ENCODE assay signal across 19 cellular contexts in the genomic region with DNA sequence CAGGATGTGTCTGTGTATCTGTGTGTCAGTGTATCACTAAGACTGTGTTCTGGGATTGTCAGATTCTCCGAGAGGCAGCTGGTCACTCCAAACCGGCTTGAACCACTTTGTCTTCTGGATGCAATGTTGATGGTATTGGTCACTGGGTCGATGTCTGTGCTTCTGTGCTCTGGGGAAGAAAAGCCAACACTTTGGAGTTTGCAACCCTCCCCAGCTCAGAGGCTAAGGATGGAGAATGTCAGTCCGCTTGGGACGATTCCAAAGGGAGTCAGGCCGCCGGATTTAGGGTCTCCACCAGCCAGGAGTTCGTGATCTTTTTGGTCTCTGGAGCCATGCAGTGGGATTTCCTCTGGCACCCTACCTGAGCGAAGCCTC. TPM values are rescaled to one million over a fixed set of nuclear protein-coding genes. Genes with fewer than 3 reads are reported as not detected.
DNase-seq lines count a peak whose midpoint lies in the region; ATAC-seq and TF ChIP-seq lines count a peak whose summit lies in the region.
"Had no signal": no experiment of that assay in that cellular context is flagged by ENCODE, and none has a peak within 500 bp of the region (broad histone marks: within the 10 kb centered on the region; RNA-seq: fewer than 3 reads in every experiment).

No MANE protein-coding gene starts in this region.

- no peaks in the 10 kb centered on the region for H4K20me1 ChIP-seq in mammary epithelial cell (ENCODE audit: insufficient read depth, low read length)

- CTCF ChIA-PET in MCF 10A (lab: Yijun Ruan, JAX) = interaction anchor here (0.6 to 2.4 kb wide), 5 partner anchors 13 to 524 kb away, joined by 3 to 14 read pairs (median 4); no protein-coding TSS in a partner anchor
- CTCF ChIA-PET in mammary epithelial cell (lab: Charles Lee; ENCODE audit: low non-redundant PET) = no interaction called here
- CTCF ChIA-PET in Calu3 (lab: Charles Lee) = no interaction called here

- no peak overlapping the region for H3K9ac ChIP-seq in mammary epithelial cell (ENCODE audit: insufficient read depth, low read length)
- H3K9ac ChIP-seq: KMS-11 had no signal

- intact Hi-C loops in MCF 10A (cut with micrococcal nuclease) = loop anchor here (10.0 kb wide), 1 partner anchor 149 kb away; no protein-coding TSS in a partner anchor
- intact Hi-C loops in mammary epithelial cell (cut with micrococcal nuclease) = loop anchor here (10.0 kb wide), 2 partner anchors 119 to 149 kb away; no protein-coding TSS in a partner anchor
- intact Hi-C loops in esophagus muscularis mucosa (cut with DNase I) = no loop called here
- intact Hi-C loops in transverse colon (cut with DNase I; ENCODE audit: low total_unique reads) = no loop called here
- intact Hi-C loops in Calu3 (cut with micrococcal nuclease; ENCODE audit: unreplicated experiment) = no loop called here

- no peaks in the 10 kb centered on the region for H3K79me2 ChIP-seq in mammary epithelial cell (ENCODE audit: insufficient read depth, low read length)

- peaks cover 59% of the 10 kb centered on the region for H3K36me3 Mint-ChIP-seq in MCF 10A (ENCODE audit: insufficient read depth, unreplicated experiment)
- H3K36me3 Mint-ChIP-seq in nephron progenitor cell (ENCODE audit: low read depth) = peaks cover 25% of the 10 kb centered on the region
- H3K36me3 Mint-ChIP-seq in Calu3 (ENCODE audit: insufficient read depth, unreplicated experiment) = peaks cover 6% of the 10 kb centered on the region
- H3K36me3 Mint-ChIP-seq: activated naive CD8-positive, alpha-beta T cell treated with anti-CD3 and anti-CD28 coated beads for 36 hours; CD8-positive, alpha-beta memory T cell; T-cell had no signal

- dilution Hi-C loops in mammary epithelial cell (cut with HindIII; ENCODE audit: low sequenced_read_pairs) = no loop called here

- H3K36me3 ChIP-seq in mammary epithelial cell (ENCODE audit: insufficient read depth, low read length) = no peaks in the 10 kb centered on the region
- no peaks in the 10 kb centered on the region for H3K36me3 ChIP-seq in esophagus muscularis mucosa
- no peaks in the 10 kb centered on the region for H3K36me3 ChIP-seq in transverse colon

- H3K4me3 Mint-ChIP-seq in MCF 10A (ENCODE audit: unreplicated experiment) = peak overlapping the region; percentile 81
- peak overlapping the region; percentile 83 for H3K4me3 Mint-ChIP-seq in nephron progenitor cell
- no peak overlapping the region for H3K4me3 Mint-ChIP-seq in Calu3 (ENCODE audit: low read depth, unreplicated experiment)
- H3K4me3 Mint-ChIP-seq: activated B cell treated with CpG ODN at 0.5 μM for 24 hours; activated naive CD8-positive, alpha-beta T cell treated with anti-CD3 and anti-CD28 coated beads for 36 hours; CD8-positive, alpha-beta memory T cell; T-cell had no signal

- H3K27ac ChIP-seq in mammary epithelial cell (ENCODE audit: insufficient read depth, low read depth, low read length) = no peak overlapping the region
- peak overlapping the region in 3 of 4 donors; percentile 45 to 92 (median 62) for H3K27ac ChIP-seq in esophagus muscularis mucosa (replicated peaks in 1 of 4)
- H3K27ac ChIP-seq in transverse colon = peak overlapping the region in 2 of 4 donors; percentile 50 to 70
- H3K27ac ChIP-seq: 22Rv1, KMS-11 had no signal

- peaks cover 19% of the 10 kb centered on the region for H3K4me1 ChIP-seq in mammary epithelial cell (ENCODE audit: insufficient read depth, low read length)
- H3K4me1 ChIP-seq in esophagus muscularis mucosa = peaks cover 17 to 55% (median 42%) of the 10 kb centered on the region in 4 donors
- peaks cover 3 to 35% (median 20%) of the 10 kb centered on the region in 4 donors for H3K4me1 ChIP-seq in transverse colon

- H3K27me3 Mint-ChIP-seq in MCF 10A (ENCODE audit: insufficient read depth, unreplicated experiment) (no peaks in the 10 kb centered on the region), nephron progenitor cell (ENCODE audit: low read depth, poor library complexity) (peaks cover 97% of the 10 kb centered on the region), Calu3 (ENCODE audit: unreplicated experiment) (peaks cover 100% of the 10 kb centered on the region)

- ATAC-seq in HG03354 (IDR thresholded peaks at IDR 0.05; ENCODE audit: poor library complexity, severe bottlenecking, unreplicated experiment) (no peak), GM18861 (IDR thresholded peaks at IDR 0.05; ENCODE audit: unreplicated experiment) (no peak)
- ATAC-seq: Panc1, T-cell had no signal

- H3K4me1 Mint-ChIP-seq in MCF 10A (ENCODE audit: insufficient read depth, unreplicated experiment) (peaks cover 17% of the 10 kb centered on the region), nephron progenitor cell (peaks cover 48% of the 10 kb centered on the region), Calu3 (ENCODE audit: low read depth, unreplicated experiment) (no peaks in the 10 kb centered on the region)
- H3K4me1 Mint-ChIP-seq: activated naive CD8-positive, alpha-beta T cell treated with anti-CD3 and anti-CD28 coated beads for 36 hours had no signal

- TF ChIP-seq CTCF in MCF 10A (IDR thresholded peaks at IDR 0.05; ENCODE audit: unreplicated experiment) (no peak), mammary epithelial cell (conservative IDR thresholded peaks at IDR 0.05 in 1 of 2, IDR thresholded peaks at IDR 0.05 in 1 of 2; ENCODE audit: extremely low read depth in 1 of 2, insufficient read depth in 1 of 2, low read depth in 1 of 2, low read length in 2 of 2) (no peak), esophagus muscularis mucosa (IDR thresholded peaks at IDR 0.05) (no peak), nephron progenitor cell (IDR thresholded peaks at IDR 0.05) (no peak), transverse colon (IDR thresholded peaks at IDR 0.05) (no peak), Calu3 (IDR thresholded peaks at IDR 0.05; ENCODE audit: unreplicated experiment) (no peak)

- H3K4me3 ChIP-seq in mammary epithelial cell (replicated peaks in 1 of 3; ENCODE audit: insufficient read depth in 1 of 3, low read depth in 2 of 3, low read length in 3 of 3) (no peak overlapping the region), esophagus muscularis mucosa (peak overlapping the region; percentile 47 to 82 (median 48)), transverse colon (peak overlapping the region in 2 of 4 donors; percentile 23 to 43)

- 87% methylated on average over 9 of the region's 9 CpGs for WGBS in mammary epithelial cell (ENCODE audit: low coverage, missing lambda C conversion rate)
- WGBS in esophagus muscularis mucosa = 68% methylated on average over 9 of the region's 9 CpGs
- 58% methylated on average over 9 of the region's 9 CpGs; no CpG with 5 or more reads in 1 of the 2 donors for whole genome bisulfite sequencing in transverse colon (ENCODE audit: low coverage in 1 of 2), 2 donors

- in situ Hi-C loops in mammary epithelial cell (cut with MboI; ENCODE audit: low sequenced_read_pairs in 2 of 2) (loop anchor here (25.0 kb wide), 2 partner anchors 797 to 1422 kb away; no protein-coding TSS in a partner anchor), transverse colon (cut with MboI; ENCODE audit: low pct_ligation_motif_present in 1 of 4, low pct_unique_long_range_greater_than_20kb in 1 of 4, low sequenced_read_pairs in 3 of 4) (loop anchor here in 3 of 4 donors (25.0 kb wide), 1 partner anchor 797 kb away; no protein-coding TSS in a partner anchor)

- no peak for TF ChIP-seq EP300 in esophagus muscularis mucosa (IDR thresholded peaks at IDR 0.05)
- no peak for TF ChIP-seq EP300 in transverse colon (IDR thresholded peaks at IDR 0.05; ENCODE audit: low read depth)

- H3K27ac Mint-ChIP-seq in MCF 10A (ENCODE audit: low read depth, unreplicated experiment) (no peak overlapping the region), nephron progenitor cell (no peak overlapping the region), Calu3 (ENCODE audit: unreplicated experiment) (no peak overlapping the region)
- H3K27ac Mint-ChIP-seq: activated B cell treated with CpG ODN at 0.5 μM for 24 hours; activated naive CD8-positive, alpha-beta T cell treated with anti-CD3 and anti-CD28 coated beads for 36 hours had no signal

- H3K9me3 ChIP-seq in mammary epithelial cell (replicated peaks; ENCODE audit: insufficient read depth, low read length) (no peaks in the 10 kb centered on the region), esophagus muscularis mucosa (no peaks in the 10 kb centered on the region), transverse colon (no peaks in the 10 kb centered on the region)

- TF ChIP-seq POLR2A in esophagus muscularis mucosa (IDR thresholded peaks at IDR 0.05; ENCODE audit: low read depth) (no peak), transverse colon (IDR thresholded peaks at IDR 0.05) (peak; percentile 20)

- BruUV-seq in MCF 10A (replicated peaks; lab: Mats Ljungman, UMichigan) (no TSS peak), mammary epithelial cell (replicated peaks; lab: Mats Ljungman, UMichigan) (no TSS peak), Calu3 (replicated peaks; lab: Mats Ljungman, UMichigan) (no TSS peak)

- H3K27me3 ChIP-seq in mammary epithelial cell (ENCODE audit: insufficient read depth, low read length) = peaks cover 26% of the 10 kb centered on the region
- H3K27me3 ChIP-seq in esophagus muscularis mucosa = peaks cover 0 to 25% (median 0%) of the 10 kb centered on the region in 4 donors
- peaks cover 84% of the 10 kb centered on the region for H3K27me3 ChIP-seq in transverse colon

- no peak for DNase-seq in MCF 10A (ENCODE audit: unreplicated experiment)
- DNase-seq in mammary epithelial cell = no peak
- no peak for DNase-seq in esophagus muscularis mucosa (ENCODE audit: extremely low spot score)
- no peak for DNase-seq in nephron progenitor cell
- DNase-seq in transverse colon = no peak
- DNase-seq in Calu3 = no peak
- DNase-seq: activated B cell treated with CpG ODN at 0.5 μM for 24 hours; activated naive CD8-positive, alpha-beta T cell treated with anti-CD3 and anti-CD28 coated beads for 36 hours; CD8-positive, alpha-beta memory T cell; midbrain; NCI-H146; NCI-H524; stimulated activated CD4-positive, alpha-beta T cell treated with anti-CD3 and anti-CD28 coated beads, Interleukin-4, amount 100 ng/mL, for 1 hour; T-cell had no signal

- H2AFZ ChIP-seq in mammary epithelial cell (ENCODE audit: low read depth, low read length) = no peak overlapping the region

- no peak overlapping the region for H3K4me2 ChIP-seq in mammary epithelial cell (ENCODE audit: insufficient read depth, low read depth, low read length)
- H3K4me2 ChIP-seq: KMS-11 had no signal

- POLR2A ChIA-PET in MCF 10A (lab: Yijun Ruan, JAX) = interaction anchor here (0.5 to 7.2 kb wide), 12 partner anchors 28 to 409 kb away, joined by 3 to 114 read pairs (median 7); no protein-coding TSS in a partner anchor

- no peaks in the 10 kb centered on the region for H3K9me3 Mint-ChIP-seq in MCF 10A (ENCODE audit: unreplicated experiment)
- H3K9me3 Mint-ChIP-seq in nephron progenitor cell = no peaks in the 10 kb centered on the region
- H3K9me3 Mint-ChIP-seq in Calu3 (ENCODE audit: low read depth, unreplicated experiment) = no peaks in the 10 kb centered on the region
- H3K9me3 Mint-ChIP-seq: activated B cell treated with CpG ODN at 0.5 μM for 24 hours; activated naive CD8-positive, alpha-beta T cell treated with anti-CD3 and anti-CD28 coated beads for 36 hours; CD8-positive, alpha-beta memory T cell; T-cell had no signal

RNA-seq across cellular contexts. Expression of a gene that starts 5.2 kb away (rescaled TPM):
- 15.9 and 19.7 TPM in 2 replicates for total RNA-seq in MCF 10A (2022)
- total RNA-seq in mammary epithelial cell = 1 to 10 TPM in 1 of 2 donors, under 1 TPM in 1; 0.47 to 6.5 TPM
- polyA plus RNA-seq in mammary epithelial cell = 0.16 TPM
- not detected for polyA minus RNA-seq in mammary epithelial cell
- 10 to 100 TPM; 34.6 to 77.5 (median 37.3) TPM for total RNA-seq in esophagus muscularis mucosa
- total RNA-seq in transverse colon = 10 to 100 TPM; 12.2 to 74.4 (median 22.7) TPM
- total RNA-seq in Calu3 (2022) = 0.10 and 0.17 TPM in 2 replicates
- total RNA-seq: activated naive CD8-positive, alpha-beta T cell treated with anti-CD3 and anti-CD28 coated beads for 36 hours had no signal
- polyA plus RNA-seq: CD8-positive, alpha-beta memory T cell had no signal

Comparison
In these comparisons a context has a peak if more than half of its experiments do, and no peak if none do; other contexts are left out.
1. H3K4me3 ChIP-seq: peak in esophagus muscularis mucosa (4 of 4); none in mammary epithelial cell (0 of 3).
2. intact Hi-C loops: an anchor here in MCF 10A (10.0 kb wide) and mammary epithelial cell (10.0 kb wide); none called in esophagus muscularis mucosa, transverse colon and Calu3.